ENCODE assay signal across 23 cellular contexts in genomic region chr16:57126412-57126811, GRCh38. TPM values are rescaled to one million over a fixed set of nuclear protein-coding genes. Genes with fewer than 3 reads are reported as not detected.
DNase-seq lines count a peak whose midpoint lies in the region; ATAC-seq, FAIRE-seq and TF ChIP-seq lines count a peak whose summit lies in the region.
"Had no signal": no experiment of that assay in that cellular context is flagged by ENCODE, and none has a peak within 500 bp of the region (broad histone marks: within the 10 kb centered on the region; RNA-seq: fewer than 3 reads in every experiment).

No MANE protein-coding gene starts in this region.

- TF ChIP-seq CTCF in HepG2 (CRISPR knock-in tag; IDR thresholded peaks at IDR 0.05) (no peak), right lobe of liver (IDR thresholded peaks at IDR 0.05) (no peak)

- no peaks in the 10 kb centered on the region for H4K20me1 ChIP-seq in HepG2 (ENCODE audit: insufficient read depth, low read length)

- POLR2A ChIA-PET in HepG2 (lab: Yijun Ruan, JAX) = interaction anchor here (1.6 kb wide), 1 partner anchor 25 kb away, joined by 4 read pairs; no protein-coding TSS in a partner anchor
- POLR2A ChIA-PET in activated CD4-positive, alpha-beta memory T cell treated with anti-CD3 and anti-CD28 coated beads for 36 hours (lab: Charles Lee) = interaction anchor here (0.7 to 1.3 kb wide), 2 partner anchors 17 to 195 kb away, joined by 3 read pairs; no protein-coding TSS in a partner anchor

- 61% methylated on average over 4 of the region's 4 CpGs for WGBS in HepG2 (ENCODE audit: low lambda C conversion rate)
- WGBS in right lobe of liver (ENCODE audit: insufficient coverage, low coverage, low lambda C conversion rate, missing lambda C conversion rate) = no CpG with 5 or more reads among the region's 4 CpGs

- H3K4me3 Mint-ChIP-seq in activated CD4-positive, alpha-beta memory T cell treated with anti-CD3 and anti-CD28 coated beads for 36 hours = no peak overlapping the region
- peak overlapping the region; percentile 5 to 10 for H3K4me3 Mint-ChIP-seq in stimulated activated naive CD8-positive, alpha-beta T cell treated with anti-CD3 and anti-CD28 coated beads, Interleukin-15, amount 100 ng/mL, for 72 hours
- H3K4me3 Mint-ChIP-seq: H9, neural progenitor cell had no signal

- no peaks in the 10 kb centered on the region for H3K4me1 ChIP-seq in HepG2 (ENCODE audit: insufficient read depth, low read length)
- no peaks in the 10 kb centered on the region for H3K4me1 ChIP-seq in right lobe of liver
- H3K4me1 ChIP-seq: prostate gland, SJCRH30 had no signal

- TF ChIP-seq EP300 in HepG2 (IDR thresholded peaks at IDR 0.05; ENCODE audit: low read depth in 2 of 2, low read length in 2 of 2) (no peak), HepG2 (CRISPR knock-in tag; IDR thresholded peaks at IDR 0.05; ENCODE audit: borderline replicate concordance) (no peak)

- H3K36me3 Mint-ChIP-seq in activated CD4-positive, alpha-beta memory T cell treated with anti-CD3 and anti-CD28 coated beads for 36 hours = no peaks in the 10 kb centered on the region

- H3K27ac Mint-ChIP-seq in activated CD4-positive, alpha-beta memory T cell treated with anti-CD3 and anti-CD28 coated beads for 36 hours = no peak overlapping the region
- H3K27ac Mint-ChIP-seq in stimulated activated naive CD8-positive, alpha-beta T cell treated with anti-CD3 and anti-CD28 coated beads, Interleukin-15, amount 100 ng/mL, for 72 hours = peak overlapping the region in 1 of 2 donors; percentile 77
- H3K27ac Mint-ChIP-seq: H9 had no signal

- intact Hi-C loops in HepG2 (cut with micrococcal nuclease; ENCODE audit: unreplicated experiment) (no loop called here), right lobe of liver (cut with DNase I) (no loop called here)
- intact Hi-C loops in activated CD4-positive, alpha-beta memory T cell treated with anti-CD3 and anti-CD28 coated beads for 36 hours (cut with micrococcal nuclease) = loop anchor here (5.0 kb wide), 2 partner anchors 34 to 61 kb away; partner anchors contain the start of genes CPNE2, PSME3IP1 and RSPRY1

- no peaks in the 10 kb centered on the region for H3K79me2 ChIP-seq in HepG2 (ENCODE audit: insufficient read depth, low read length)

- TF ChIP-seq RAD21 in HepG2 (CRISPR knock-in tag; IDR thresholded peaks at IDR 0.05) = no peak

- TF ChIP-seq POLR2A in HepG2 (IDR thresholded peaks at IDR 0.05; ENCODE audit: insufficient read depth in 1 of 2, low read depth in 2 of 2, low read length in 2 of 2) (no peak), right lobe of liver (IDR thresholded peaks at IDR 0.05) (no peak)

- H3K9me3 Mint-ChIP-seq in activated CD4-positive, alpha-beta memory T cell treated with anti-CD3 and anti-CD28 coated beads for 36 hours = no peaks in the 10 kb centered on the region
- H3K9me3 Mint-ChIP-seq in stimulated activated naive CD8-positive, alpha-beta T cell treated with anti-CD3 and anti-CD28 coated beads, Interleukin-15, amount 100 ng/mL, for 72 hours = no peaks in the 10 kb centered on the region
- H3K9me3 Mint-ChIP-seq: H9, neural progenitor cell had no signal

- no peak overlapping the region for H3K4me2 ChIP-seq in HepG2 (ENCODE audit: low read depth, low read length)
- H3K4me2 ChIP-seq: neural progenitor cell had no signal

- FAIRE-seq in HepG2 (lab: Jason Lieb, UNC) = no peak
- FAIRE-seq: RCC 7860 had no signal

- CTCF ChIA-PET in HepG2 (lab: Yijun Ruan, JAX; ENCODE audit: low intra/inter-chr PET ratio, low total read pairs) = no interaction called here
- CTCF ChIA-PET in activated CD4-positive, alpha-beta memory T cell treated with anti-CD3 and anti-CD28 coated beads for 36 hours (lab: Charles Lee) = interaction anchor here (0.8 to 2.2 kb wide), 3 partner anchors 34 to 42 kb away, joined by 3 to 7 read pairs (median 4); partner anchors contain the start of gene CPNE2

- H3K4me3 ChIP-seq in HepG2 (replicated peaks in 1 of 3; ENCODE audit: insufficient read depth in 1 of 3, low read depth in 2 of 3, low read length in 3 of 3) (no peak overlapping the region), right lobe of liver (no peak overlapping the region)
- H3K4me3 ChIP-seq: lung, neural progenitor cell, prostate gland, SJCRH30, upper lobe of left lung had no signal

- no peak overlapping the region for H3K9ac ChIP-seq in HepG2 (ENCODE audit: insufficient read depth, low read depth, low read length)
- H3K9ac ChIP-seq: neural progenitor cell had no signal

- no peak overlapping the region for H3K27ac ChIP-seq in HepG2 (ENCODE audit: extremely low read length, insufficient read depth, low read length)
- no peak overlapping the region for H3K27ac ChIP-seq in right lobe of liver
- no peak overlapping the region for H3K27ac ChIP-seq in caudate nucleus (ENCODE audit: low read depth, low read length)
- H3K27ac ChIP-seq: neural progenitor cell, prostate gland, SJCRH30, upper lobe of left lung had no signal

- H3K9me3 ChIP-seq in HepG2 (ENCODE audit: low read length) = no peaks in the 10 kb centered on the region
- H3K9me3 ChIP-seq in right lobe of liver = no peaks in the 10 kb centered on the region
- H3K9me3 ChIP-seq: prostate gland, SJCRH30, upper lobe of left lung had no signal

- H3K36me3 ChIP-seq in HepG2 (replicated peaks in 1 of 2; ENCODE audit: control insufficient read depth in 1 of 2, insufficient read depth in 2 of 2, low read length in 2 of 2) (no peaks in the 10 kb centered on the region), right lobe of liver (no peaks in the 10 kb centered on the region)
- H3K36me3 ChIP-seq: neural progenitor cell, prostate gland, SJCRH30 had no signal

- no peaks in the 10 kb centered on the region for H3K27me3 Mint-ChIP-seq in activated CD4-positive, alpha-beta memory T cell treated with anti-CD3 and anti-CD28 coated beads for 36 hours
- no peaks in the 10 kb centered on the region for H3K27me3 Mint-ChIP-seq in stimulated activated naive CD8-positive, alpha-beta T cell treated with anti-CD3 and anti-CD28 coated beads, Interleukin-15, amount 100 ng/mL, for 72 hours

- no TSS peak for BruUV-seq in HepG2 (replicated peaks; lab: Mats Ljungman, UMichigan)

- H3K4me1 Mint-ChIP-seq in activated CD4-positive, alpha-beta memory T cell treated with anti-CD3 and anti-CD28 coated beads for 36 hours (ENCODE audit: low read depth) = peaks cover 64% of the 10 kb centered on the region
- peaks cover 80% of the 10 kb centered on the region for H3K4me1 Mint-ChIP-seq in stimulated activated naive CD8-positive, alpha-beta T cell treated with anti-CD3 and anti-CD28 coated beads, Interleukin-15, amount 100 ng/mL, for 72 hours

- no peak overlapping the region for H2AFZ ChIP-seq in HepG2 (ENCODE audit: low read length)
- H2AFZ ChIP-seq: neural progenitor cell had no signal

- in situ Hi-C loops in HepG2 (cut with HindIII; ENCODE audit: extremely low pct_ligation_motif_present, low pct_unique_long_range_greater_than_20kb) = no loop called here

- H3K27me3 ChIP-seq in HepG2 (ENCODE audit: control insufficient read depth in 1 of 2, insufficient read depth in 2 of 2, low read length in 2 of 2) (no peaks in the 10 kb centered on the region; a peak in 1 of 5 replicates), right lobe of liver (no peaks in the 10 kb centered on the region)
- H3K27me3 ChIP-seq: neural progenitor cell, SJCRH30, upper lobe of left lung had no signal

- ATAC-seq in HepG2 = no peak
- no peak for ATAC-seq in right lobe of liver
- no peak for ATAC-seq in stimulated activated naive CD8-positive, alpha-beta T cell treated with anti-CD3 and anti-CD28 coated beads, Interleukin-15, amount 100 ng/mL, for 72 hours
- ATAC-seq in GM18861 (IDR thresholded peaks at IDR 0.05; ENCODE audit: unreplicated experiment) = no peak

- DNase-seq in HepG2 (ENCODE audit: low spot score) (no peak), right lobe of liver (no peak), dermis blood vessel endothelial cell (peak; percentile 27), NCI-H146 treated with DMSO at 0.1 percent for 48 hours (lab: John Stamatoyannopoulos, UW; ENCODE audit: unreplicated experiment) (no peak), caudate nucleus (lab: John Stamatoyannopoulos, UW) (no peak)
- DNase-seq in activated CD4-positive, alpha-beta memory T cell treated with anti-CD3 and anti-CD28 coated beads for 36 hours = peak; percentile 18
- no peak for DNase-seq in stimulated activated naive CD8-positive, alpha-beta T cell treated with anti-CD3 and anti-CD28 coated beads, Interleukin-15, amount 100 ng/mL, for 72 hours
- DNase-seq: activated CD4-positive, alpha-beta T cell treated with anti-CD3 and anti-CD28 coated beads for 1 hour; activated gamma-delta T cell; central memory CD4-positive, alpha-beta T cell; DMS79 treated with DMSO at 0.1 percent for 48 hours; H9; Karpas-422; kidney glomerular epithelial cell; NCI-H1694 treated with DMSO at 0.1 percent for 48 hours; NCI-H526; SJCRH30; upper lobe of left lung had no signal

RNA-seq across cellular contexts. Expression of gene CPNE2, which starts 34.0 kb away (rescaled TPM):
- 8.0 and 10.6 TPM in 2 replicates for total RNA-seq in HepG2 (2016; rRNA removed; fragmentation: Illumina TruSeq; extraction: Trizol)
- 10.8 and 13.6 TPM in 2 replicates for total RNA-seq in HepG2 (2016; cell fraction: cytosol; rRNA removed; fragmentation: Illumina TruSeq; extraction: Trizol; ENCODE audit: low read depth)
- 8.2 and 9.0 TPM in 2 replicates for total RNA-seq in HepG2 (2016; cell fraction: insoluble cytoplasmic fraction; rRNA removed; fragmentation: Illumina TruSeq; extraction: Trizol)
- total RNA-seq in HepG2 (2016; cell fraction: membrane; rRNA removed; fragmentation: Illumina TruSeq; extraction: Trizol) = 20.7 and 21.8 TPM in 2 replicates
- total RNA-seq in HepG2 (2016; cell fraction: nucleus; rRNA removed; fragmentation: Illumina TruSeq; extraction: Trizol) = 5.8 and 6.8 TPM in 2 replicates
- 23.3 and 33.2 TPM in 2 replicates for polyA plus RNA-seq in HepG2 (2011; rRNA removed)
- 24.9 and 25.8 TPM in 2 replicates for polyA plus RNA-seq in HepG2 (2011; cell fraction: cytosol; rRNA removed)
- 13.9 and 16.9 TPM in 2 replicates for polyA plus RNA-seq in HepG2 (2011; cell fraction: nucleus; rRNA removed)
- 6.6 and 13.1 TPM in 2 replicates for polyA plus RNA-seq in HepG2 (2012)
- polyA plus RNA-seq in HepG2 (2016; cell fraction: cytosol; fragmentation: Illumina TruSeq; extraction: Trizol; ENCODE audit: low read depth) = 21.1 and 23.1 TPM in 2 replicates
- polyA plus RNA-seq in HepG2 (2016; cell fraction: insoluble cytoplasmic fraction; fragmentation: Illumina TruSeq; extraction: Trizol; ENCODE audit: low read depth) = 12.5 and 15.2 TPM in 2 replicates
- polyA plus RNA-seq in HepG2 (2016; cell fraction: membrane; fragmentation: Illumina TruSeq; extraction: Trizol; ENCODE audit: low read depth) = 35.9 and 37.0 TPM in 2 replicates
- 13.9 and 15.0 TPM in 2 replicates for polyA plus RNA-seq in HepG2 (2016; cell fraction: nucleus; fragmentation: Illumina TruSeq; extraction: Trizol; ENCODE audit: insufficient read depth, low read depth)
- 37.9 and 50.4 TPM in 2 replicates for polyA minus RNA-seq in HepG2 (2011; rRNA and poly(A)+ RNA removed; ENCODE audit: low replicate concordance)
- polyA minus RNA-seq in HepG2 (2011; cell fraction: cytosol; rRNA and poly(A)+ RNA removed) = 6.5 and 10.1 TPM in 2 replicates
- polyA minus RNA-seq in HepG2 (2011; cell fraction: nucleus; rRNA and poly(A)+ RNA removed) = 6.3 and 10.9 TPM in 2 replicates
- total RNA-seq in right lobe of liver = 10 to 100 TPM in 3 of 6 experiments, 1 to 10 TPM in 3; 4.0 to 10.9 (median 9.7) TPM
- total RNA-seq in activated CD4-positive, alpha-beta memory T cell treated with anti-CD3 and anti-CD28 coated beads for 36 hours = 1 to 10 TPM; 7.3 to 8.1 TPM
- 73.3 and 92.3 TPM in 2 replicates for total RNA-seq in dermis blood vessel endothelial cell

RNA-seq across cellular contexts. Expression of gene PSME3IP1, which starts 59.4 kb away (rescaled TPM):
- total RNA-seq in HepG2 (2016; rRNA removed; fragmentation: Illumina TruSeq; extraction: Trizol) (99.8 and 104 TPM in 2 replicates), right lobe of liver (10 to 100 TPM; 26.2 to 61.8 (median 34.5) TPM), dermis blood vessel endothelial cell (87.3 and 89.0 TPM in 2 replicates)
- total RNA-seq in HepG2 (2016; cell fraction: cytosol; rRNA removed; fragmentation: Illumina TruSeq; extraction: Trizol; ENCODE audit: low read depth) = 81.0 and 93.2 TPM in 2 replicates
- 98.8 and 104 TPM in 2 replicates for total RNA-seq in HepG2 (2016; cell fraction: insoluble cytoplasmic fraction; rRNA removed; fragmentation: Illumina TruSeq; extraction: Trizol)
- total RNA-seq in HepG2 (2016; cell fraction: membrane; rRNA removed; fragmentation: Illumina TruSeq; extraction: Trizol) = 49.2 and 54.2 TPM in 2 replicates
- 61.4 and 77.1 TPM in 2 replicates for total RNA-seq in HepG2 (2016; cell fraction: nucleus; rRNA removed; fragmentation: Illumina TruSeq; extraction: Trizol)
- 90.8 and 99.8 TPM in 2 replicates for polyA plus RNA-seq in HepG2 (2011; rRNA removed)
- 45.8 and 51.2 TPM in 2 replicates for polyA plus RNA-seq in HepG2 (2011; cell fraction: cytosol; rRNA removed)
- 207 and 252 TPM in 2 replicates for polyA plus RNA-seq in HepG2 (2011; cell fraction: nucleus; rRNA removed)
- 46.9 and 63.7 TPM in 2 replicates for polyA plus RNA-seq in HepG2 (2012)
- polyA plus RNA-seq in HepG2 (2016; cell fraction: cytosol; fragmentation: Illumina TruSeq; extraction: Trizol; ENCODE audit: low read depth) = 14.9 and 16.8 TPM in 2 replicates
- 128 and 134 TPM in 2 replicates for polyA plus RNA-seq in HepG2 (2016; cell fraction: insoluble cytoplasmic fraction; fragmentation: Illumina TruSeq; extraction: Trizol; ENCODE audit: low read depth)
- 28.8 and 29.0 TPM in 2 replicates for polyA plus RNA-seq in HepG2 (2016; cell fraction: membrane; fragmentation: Illumina TruSeq; extraction: Trizol; ENCODE audit: low read depth)
- 203 and 213 TPM in 2 replicates for polyA plus RNA-seq in HepG2 (2016; cell fraction: nucleus; fragmentation: Illumina TruSeq; extraction: Trizol; ENCODE audit: insufficient read depth, low read depth)
- 61.9 and 154 TPM in 2 replicates for polyA minus RNA-seq in HepG2 (2011; rRNA and poly(A)+ RNA removed; ENCODE audit: low replicate concordance)
- polyA minus RNA-seq in HepG2 (2011; cell fraction: cytosol; rRNA and poly(A)+ RNA removed) = 17.3 and 23.9 TPM in 2 replicates
- polyA minus RNA-seq in HepG2 (2011; cell fraction: nucleus; rRNA and poly(A)+ RNA removed) = 71.4 and 71.5 TPM in 2 replicates
- 100 to 1,000 TPM; 101 to 102 TPM for total RNA-seq in activated CD4-positive, alpha-beta memory T cell treated with anti-CD3 and anti-CD28 coated beads for 36 hours

RNA-seq across cellular contexts. Expression of gene RSPRY1, which starts 59.7 kb away (rescaled TPM):
- total RNA-seq in HepG2 (2016; rRNA removed; fragmentation: Illumina TruSeq; extraction: Trizol) = 51.7 and 53.4 TPM in 2 replicates
- 19.0 and 20.1 TPM in 2 replicates for total RNA-seq in HepG2 (2016; cell fraction: cytosol; rRNA removed; fragmentation: Illumina TruSeq; extraction: Trizol; ENCODE audit: low read depth)
- 53.8 and 54.3 TPM in 2 replicates for total RNA-seq in HepG2 (2016; cell fraction: insoluble cytoplasmic fraction; rRNA removed; fragmentation: Illumina TruSeq; extraction: Trizol)
- total RNA-seq in HepG2 (2016; cell fraction: membrane; rRNA removed; fragmentation: Illumina TruSeq; extraction: Trizol) = 36.2 and 36.7 TPM in 2 replicates
- 57.5 and 60.4 TPM in 2 replicates for total RNA-seq in HepG2 (2016; cell fraction: nucleus; rRNA removed; fragmentation: Illumina TruSeq; extraction: Trizol)
- polyA plus RNA-seq in HepG2 (2011; rRNA removed) = 47.9 and 61.0 TPM in 2 replicates
- 26.9 and 41.0 TPM in 2 replicates for polyA plus RNA-seq in HepG2 (2011; cell fraction: cytosol; rRNA removed)
- 39.4 and 42.0 TPM in 2 replicates for polyA plus RNA-seq in HepG2 (2011; cell fraction: nucleus; rRNA removed)
- 27.1 and 34.3 TPM in 2 replicates for polyA plus RNA-seq in HepG2 (2012)
- polyA plus RNA-seq in HepG2 (2016; cell fraction: cytosol; fragmentation: Illumina TruSeq; extraction: Trizol; ENCODE audit: low read depth) = 3.4 and 3.7 TPM in 2 replicates
- 43.2 and 52.1 TPM in 2 replicates for polyA plus RNA-seq in HepG2 (2016; cell fraction: insoluble cytoplasmic fraction; fragmentation: Illumina TruSeq; extraction: Trizol; ENCODE audit: low read depth)
- polyA plus RNA-seq in HepG2 (2016; cell fraction: membrane; fragmentation: Illumina TruSeq; extraction: Trizol; ENCODE audit: low read depth) = 13.3 and 17.1 TPM in 2 replicates
- 51.5 and 57.9 TPM in 2 replicates for polyA plus RNA-seq in HepG2 (2016; cell fraction: nucleus; fragmentation: Illumina TruSeq; extraction: Trizol; ENCODE audit: insufficient read depth, low read depth)
- 45.2 and 96.4 TPM in 2 replicates for polyA minus RNA-seq in HepG2 (2011; rRNA and poly(A)+ RNA removed; ENCODE audit: low replicate concordance)
- 68.9 and 72.7 TPM in 2 replicates for polyA minus RNA-seq in HepG2 (2011; cell fraction: cytosol; rRNA and poly(A)+ RNA removed)
- 128 and 149 TPM in 2 replicates for polyA minus RNA-seq in HepG2 (2011; cell fraction: nucleus; rRNA and poly(A)+ RNA removed)
- 10 to 100 TPM; 18.0 to 26.1 (median 22.9) TPM for total RNA-seq in right lobe of liver
- total RNA-seq in activated CD4-positive, alpha-beta memory T cell treated with anti-CD3 and anti-CD28 coated beads for 36 hours = 10 to 100 TPM; 31.5 to 33.3 TPM
- total RNA-seq in dermis blood vessel endothelial cell = 50.4 and 58.6 TPM in 2 replicates

Comparison
In these comparisons a context has a peak if more than half of its experiments do, and no peak if none do; other contexts are left out.
1. DNase-seq: peak in activated CD4-positive, alpha-beta memory T cell treated with anti-CD3 and anti-CD28 coated beads for 36 hours (single experiment) and dermis blood vessel endothelial cell (single experiment); none in HepG2 (single experiment), right lobe of liver (0 of 3), stimulated activated naive CD8-positive, alpha-beta T cell treated with anti-CD3 and anti-CD28 coated beads, Interleukin-15, amount 100 ng/mL, for 72 hours (0 of 2), NCI-H146 treated with DMSO at 0.1 percent for 48 hours (single experiment) and caudate nucleus (0 of 61).